In genomic region chr1:100309863-100310262, GRCh38 we compare ENCODE assay signal across 1 cellular context.
"Had no signal": no experiment of that assay in that cellular context is flagged by ENCODE, and none has a peak within 500 bp of the region (broad histone marks: within the 10 kb centered on the region; RNA-seq: fewer than 3 reads in every experiment).

No MANE protein-coding gene starts in this region.

- H3K4me3 ChIP-seq: GM12878 had no signal

- ATAC-seq: GM12878 had no signal
